Comparison of ENCODE assay signal across 15 cellular contexts in the genomic region with DNA sequence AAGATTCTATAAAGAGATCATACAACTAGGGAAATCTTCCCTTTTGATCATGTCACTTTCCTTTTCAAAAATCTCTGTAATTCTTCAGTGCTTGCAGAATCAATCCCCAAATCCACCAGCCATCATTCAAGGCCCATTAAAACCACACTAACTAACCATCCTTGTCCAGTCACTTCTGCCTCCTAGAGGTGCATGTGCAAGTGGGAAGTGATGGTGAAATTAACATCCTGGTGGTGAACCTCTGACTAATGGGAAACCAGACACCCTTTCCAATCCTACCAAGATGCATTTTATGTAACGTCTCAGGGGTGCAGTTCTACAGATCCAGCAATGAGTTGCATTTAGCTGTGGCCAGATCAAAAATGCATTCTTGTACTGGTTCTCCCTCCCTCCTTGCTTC.
A peak's percentile ranks its signal among the peaks of the same experiment; 100 is the strongest.
DNase-seq lines count a peak whose midpoint lies in the region; ATAC-seq, FAIRE-seq and TF ChIP-seq lines count a peak whose summit lies in the region.
"Had no signal": no experiment of that assay in that cellular context is flagged by ENCODE, and none has a peak within 500 bp of the region (broad histone marks: within the 10 kb centered on the region; RNA-seq: fewer than 3 reads in every experiment).

No MANE protein-coding gene starts in this region.

- H3K9ac ChIP-seq in mesenchymal stem cell (ENCODE audit: low read length) = no peak overlapping the region

- no peak overlapping the region for H3K4me3 ChIP-seq in bronchial epithelial cell (ENCODE audit: low read depth, low read length)
- no peak overlapping the region for H3K4me3 ChIP-seq in mesenchymal stem cell (ENCODE audit: insufficient read depth in 1 of 2, low read depth in 1 of 2, low read length in 2 of 2)
- H3K4me3 ChIP-seq in ascending aorta = no peak overlapping the region

- H2BK15ac ChIP-seq in mesenchymal stem cell (ENCODE audit: low read depth, poor library complexity, severe bottlenecking) = no peak overlapping the region

- no peak overlapping the region for H3K4ac ChIP-seq in mesenchymal stem cell (ENCODE audit: low read depth in 1 of 2, low read length in 2 of 2)

- no peak overlapping the region for H2BK12ac ChIP-seq in mesenchymal stem cell (ENCODE audit: low read length in 2 of 2)

- H3K23ac ChIP-seq in mesenchymal stem cell (ENCODE audit: low read length in 2 of 2) = no peak overlapping the region

- intact Hi-C loops in ascending aorta (cut with DNase I) = loop anchor here (5.0 to 10.0 kb wide), 6 partner anchors 90 to 720 kb away; a partner anchor contains a TSS

- no peaks in the 10 kb centered on the region for H3K9me3 ChIP-seq in mesenchymal stem cell (ENCODE audit: control insufficient read depth, low read length)
- H3K9me3 ChIP-seq in ascending aorta = no peaks in the 10 kb centered on the region

- no peak overlapping the region for H2AK5ac ChIP-seq in mesenchymal stem cell (ENCODE audit: low read length, severe bottlenecking)

- peak; percentile 35 for TF ChIP-seq CTCF in bronchial epithelial cell (IDR thresholded peaks at IDR 0.05; ENCODE audit: insufficient read depth, low read length, severe bottlenecking)
- no peak for TF ChIP-seq CTCF in ascending aorta (IDR thresholded peaks at IDR 0.05)

- ATAC-seq in HG02852 (IDR thresholded peaks at IDR 0.05; ENCODE audit: unreplicated experiment) = no peak

- no peak overlapping the region for H2AFZ ChIP-seq in mesenchymal stem cell (ENCODE audit: low read depth, low read length)

- no peak overlapping the region for H4K91ac ChIP-seq in mesenchymal stem cell (ENCODE audit: low read length)

- DNase-seq in EL = peak; percentile 22
- DNase-seq in LHCN-M2 (ENCODE audit: low read depth) = peak; percentile 77
- peak; percentile 84 for DNase-seq in bronchial epithelial cell (ENCODE audit: low read depth)
- DNase-seq in mesenchymal stem cell = peak; percentile 42
- DNase-seq in NCI-H526 treated with DMSO at 0.1 percent for 48 hours (lab: John Stamatoyannopoulos, UW) = no peak
- no peak for DNase-seq in NCI-H2196 treated with DMSO at 0.1 percent for 48 hours (lab: John Stamatoyannopoulos, UW; ENCODE audit: unreplicated experiment)
- DNase-seq in ascending aorta (ENCODE audit: low spot score in 2 of 2) = no peak
- DNase-seq: activated CD4-positive, CD25-positive, alpha-beta regulatory T cell; activated CD8-positive, alpha-beta memory T cell treated with anti-CD3 and anti-CD28 coated beads, Interleukin-2, amount 50 U/mL, for 4 hours; CD4-positive, alpha-beta memory T cell; cortex of kidney; naive B cell; NCI-H1930; right cardiac atrium had no signal

- H3K4me1 ChIP-seq in mesenchymal stem cell (ENCODE audit: control insufficient read depth, insufficient read depth, low read depth, low read length) (peaks cover 2% of the 10 kb centered on the region), ascending aorta (peaks cover 0 to 2% of the 10 kb centered on the region in 2 donors)

- H3K27ac ChIP-seq in mesenchymal stem cell (ENCODE audit: low read length, poor library complexity, severe bottlenecking) = no peak overlapping the region
- no peak overlapping the region for H3K27ac ChIP-seq in ascending aorta

- H3K79me1 ChIP-seq in mesenchymal stem cell (replicated peaks; ENCODE audit: low read length, poor library complexity, severe bottlenecking) = no peaks in the 10 kb centered on the region

- H2BK5ac ChIP-seq in mesenchymal stem cell (ENCODE audit: low read depth, low read length, poor library complexity, severe bottlenecking) = no peak overlapping the region

- H3K36me3 ChIP-seq in bronchial epithelial cell (ENCODE audit: control insufficient read depth, insufficient read depth, low read length) (no peaks in the 10 kb centered on the region), mesenchymal stem cell (ENCODE audit: control insufficient read depth in 1 of 2, insufficient read depth in 2 of 2, low read depth in 1 of 2, low read length in 2 of 2) (no peaks in the 10 kb centered on the region), ascending aorta (no peaks in the 10 kb centered on the region)

- FAIRE-seq in bronchial epithelial cell (lab: Jason Lieb, UNC) = peak; percentile 87

- no peak overlapping the region for H3K4me2 ChIP-seq in mesenchymal stem cell (ENCODE audit: low read length, poor library complexity, severe bottlenecking)

- no peak overlapping the region for H2BK120ac ChIP-seq in mesenchymal stem cell (ENCODE audit: low read depth, low read length)

- H3K14ac ChIP-seq in mesenchymal stem cell (ENCODE audit: low read length in 2 of 2) = no peak overlapping the region

- H3K18ac ChIP-seq in mesenchymal stem cell (ENCODE audit: low read depth in 1 of 2, low read length in 2 of 2) = no peak overlapping the region

- H3K27me3 ChIP-seq in bronchial epithelial cell (ENCODE audit: control insufficient read depth, insufficient read depth, low read length) (no peaks in the 10 kb centered on the region), mesenchymal stem cell (ENCODE audit: control insufficient read depth in 1 of 2, insufficient read depth in 1 of 2, low read length in 2 of 2) (no peaks in the 10 kb centered on the region), ascending aorta (no peaks in the 10 kb centered on the region)

- WGBS in mesenchymal stem cell = 62% methylated on average over 1 of the region's 1 CpG

- no peak overlapping the region for H4K8ac ChIP-seq in mesenchymal stem cell (ENCODE audit: low read length)

Comparison
In these comparisons a context has a peak if more than half of its experiments do, and no peak if none do; other contexts are left out.
1. DNase-seq: peak in EL (single experiment), LHCN-M2 (single experiment), bronchial epithelial cell (single experiment) and mesenchymal stem cell (single experiment); none in NCI-H526 treated with DMSO at 0.1 percent for 48 hours (single experiment), NCI-H2196 treated with DMSO at 0.1 percent for 48 hours (single experiment) and ascending aorta (0 of 2).